Comparison of ENCODE assay signal across 18 cellular contexts in the genomic region with DNA sequence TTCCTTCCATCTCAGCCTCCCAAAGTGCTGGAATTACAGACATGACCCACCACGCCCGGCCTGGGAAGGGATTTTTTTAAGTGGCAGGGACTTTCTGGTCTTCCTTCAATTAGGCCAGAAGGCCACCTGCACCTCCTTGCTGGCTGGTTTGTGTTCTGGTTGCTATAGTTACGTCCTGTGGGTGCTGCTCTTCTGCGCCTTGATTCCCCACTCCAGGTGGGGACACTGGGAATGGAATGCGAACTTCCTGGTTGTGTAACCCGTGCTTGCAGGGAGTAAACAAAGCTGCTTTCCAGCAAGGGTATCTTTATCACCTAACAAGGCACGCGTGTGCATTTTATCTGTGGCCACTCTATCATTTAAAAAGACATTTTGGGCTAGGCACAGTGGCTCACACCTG.
DNase-seq lines count a peak whose midpoint lies in the region; ATAC-seq, FAIRE-seq and TF ChIP-seq lines count a peak whose summit lies in the region.
"Had no signal": no experiment of that assay in that cellular context is flagged by ENCODE, and none has a peak within 500 bp of the region (broad histone marks: within the 10 kb centered on the region; RNA-seq: fewer than 3 reads in every experiment).

No MANE protein-coding gene starts in this region.

- H3K9ac ChIP-seq in kidney (ENCODE audit: low read length in 2 of 2), result no peak overlapping the region

- H3K9me3 ChIP-seq in kidney (ENCODE audit: control insufficient read depth in 1 of 2, low read length in 2 of 2) (no peaks in the 10 kb centered on the region), small intestine (ENCODE audit: control insufficient read depth, low read depth) (no peaks in the 10 kb centered on the region), psoas muscle (no peaks in the 10 kb centered on the region)
- H3K9me3 ChIP-seq: gastrocnemius medialis, right atrium auricular region had no signal

- TF ChIP-seq CTCF in kidney (IDR thresholded peaks at IDR 0.05; ENCODE audit: borderline replicate concordance, extremely low read depth, insufficient read depth) (no peak), psoas muscle (IDR thresholded peaks at IDR 0.05) (no peak)

- H3K4me3 ChIP-seq in kidney (ENCODE audit: low read length in 2 of 2) (no peak overlapping the region), small intestine (ENCODE audit: low read depth in 1 of 2, low read length in 2 of 2) (no peak overlapping the region), psoas muscle (no peak overlapping the region)
- H3K4me3 ChIP-seq: gastrocnemius medialis, right atrium auricular region had no signal

- H3K4me1 ChIP-seq in kidney (ENCODE audit: control insufficient read depth in 1 of 2, insufficient read depth in 1 of 2, low read depth in 1 of 2, low read length in 2 of 2) (no peaks in the 10 kb centered on the region), small intestine (ENCODE audit: control insufficient read depth in 2 of 2, insufficient read depth in 1 of 2, low read depth in 1 of 2, low read length in 1 of 2) (peaks cover 0 to 4% of the 10 kb centered on the region in 2 donors), psoas muscle (no peaks in the 10 kb centered on the region)
- H3K4me1 ChIP-seq: gastrocnemius medialis had no signal

- 19 to 62% (median 38%) methylated on average over 8 of the region's 8 CpGs for WGBS in small intestine, 3 donors
- WGBS in psoas muscle, 3 donors, result 76 to 81% (median 81%) methylated on average over 8 of the region's 8 CpGs

- H3K27me3 ChIP-seq in small intestine (ENCODE audit: control insufficient read depth in 2 of 2, insufficient read depth in 2 of 2, low read length in 2 of 2) (no peaks in the 10 kb centered on the region), psoas muscle (ENCODE audit: insufficient read depth in 3 of 3, low read length in 2 of 3) (peaks cover 0 to 2% (median 0%) of the 10 kb centered on the region in 3 donors)
- H3K27me3 ChIP-seq: gastrocnemius medialis, right atrium auricular region had no signal

- H3K36me3 ChIP-seq in kidney (ENCODE audit: control insufficient read depth in 1 of 2, insufficient read depth in 2 of 2, low read length in 2 of 2), result no peaks in the 10 kb centered on the region
- no peaks in the 10 kb centered on the region for H3K36me3 ChIP-seq in small intestine (ENCODE audit: control insufficient read depth in 2 of 2, insufficient read depth in 2 of 2, low read length in 2 of 2)
- no peaks in the 10 kb centered on the region for H3K36me3 ChIP-seq in psoas muscle (ENCODE audit: insufficient read depth in 1 of 2, low read depth in 1 of 2)
- H3K36me3 ChIP-seq: gastrocnemius medialis, right atrium auricular region had no signal

- no peak overlapping the region for H3K27ac ChIP-seq in kidney (ENCODE audit: low read depth in 2 of 2, low read length in 2 of 2)
- H3K27ac ChIP-seq in small intestine (ENCODE audit: low read depth in 1 of 2, low read length in 1 of 2), result peak overlapping the region in 1 of 2 donors; percentile 24
- H3K27ac ChIP-seq in psoas muscle, result no peak overlapping the region
- H3K27ac ChIP-seq: gastrocnemius medialis, right atrium auricular region had no signal

- intact Hi-C loops in kidney (cut with DNase I), result no loop called here
- intact Hi-C loops in psoas muscle (cut with DNase I), result no loop called here

- ATAC-seq in psoas muscle, result no peak
- ATAC-seq in HG03432 (IDR thresholded peaks at IDR 0.05; ENCODE audit: unreplicated experiment), result no peak
- ATAC-seq: activated naive CD8-positive, alpha-beta T cell treated with anti-CD3 and anti-CD28 coated beads, Interleukin-2, amount 50 U/mL, for 24 hours; activated T-cell treated with anti-CD3 and anti-CD28 coated beads, Interleukin-2, amount 50 U/mL, for 72 hours; gastrocnemius medialis had no signal

- DNase-seq in NCI-H1417 (lab: John Stamatoyannopoulos, UW) (peak; percentile 38 to 78 (median 52)), NCI-H1417 treated with DMSO at 0.1 percent for 48 hours (lab: John Stamatoyannopoulos, UW) (no peak), NCI-H774 (lab: John Stamatoyannopoulos, UW) (peak; percentile 39), kidney (peak; percentile 73), small intestine (peak; percentile 82), pons (ENCODE audit: low spot score) (no peak), psoas muscle (no peak)
- DNase-seq: 8988T; activated CD4-positive, alpha-beta memory T cell treated with anti-CD3 and anti-CD28 coated beads for 36 hours; activated naive CD8-positive, alpha-beta T cell treated with anti-CD3 and anti-CD28 coated beads, Interleukin-2, amount 50 U/mL, for 24 hours; activated T-cell treated with anti-CD3 and anti-CD28 coated beads, Interleukin-2, amount 50 U/mL, for 72 hours; caudate nucleus; CD4-positive, CD25-positive, alpha-beta regulatory T cell; gastrocnemius medialis; GF-D8; stimulated activated CD4-positive, alpha-beta T cell treated with anti-CD3 and anti-CD28 coated beads, Interleukin-2, amount 100 ng/mL, for 24 hours had no signal

- FAIRE-seq in kidney (lab: Jason Lieb, UNC) (no peak), small intestine (lab: Jason Lieb, UNC) (no peak)

Comparison
In these comparisons a context has a peak if more than half of its experiments do, and no peak if none do; other contexts are left out.
1. DNase-seq: peak in NCI-H1417 (3 of 3), NCI-H774 (single experiment), kidney (single experiment) and small intestine (single experiment); none in NCI-H1417 treated with DMSO at 0.1 percent for 48 hours (single experiment), pons (single experiment) and psoas muscle (0 of 2).